In the genomic region with DNA sequence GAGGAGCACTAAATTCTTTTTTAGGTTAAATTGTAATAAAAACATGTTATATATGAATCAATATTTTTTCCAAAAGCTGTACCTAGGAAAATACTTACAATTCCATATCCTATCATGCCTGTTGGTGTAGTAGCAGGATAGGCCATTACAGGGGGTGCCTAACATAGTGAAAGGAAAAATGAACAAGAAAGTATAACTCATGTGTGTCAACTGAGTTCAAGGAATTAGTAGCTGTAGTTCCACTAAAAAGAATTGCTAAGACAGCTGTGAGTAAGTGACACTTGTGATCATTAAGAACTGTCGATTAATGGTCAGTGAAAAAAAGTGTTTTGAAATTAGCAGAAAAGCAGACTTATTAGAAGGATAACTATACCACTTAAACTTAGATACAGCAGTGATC, we compare ENCODE assay signal across 20 cellular contexts.
"Had no signal": no experiment of that assay in that cellular context is flagged by ENCODE, and none has a peak within 500 bp of the region (broad histone marks: within the 10 kb centered on the region; RNA-seq: fewer than 3 reads in every experiment).

No MANE protein-coding gene starts in this region.

- DNase-seq: dermis blood vessel endothelial cell; hypothalamus; immature natural killer cell; mesenchymal stem cell; mucosa of descending colon; naive B cell; nephron progenitor cell; nucleus accumbens; right cardiac atrium; spleen; stimulated activated CD4-positive, alpha-beta T cell treated with anti-CD3 and anti-CD28 coated beads, Interleukin-4, amount 100 ng/mL, for 4 hours; stimulated activated naive B cell treated with anti-CD40 and anti-IgM and Interleukin-4, amounts not matched to agents 10 μg/mL and 1 μg/mL and 100 μg/mL, for 72 hours; thyroid gland; upper lobe of left lung had no signal

- H3K4me3 Mint-ChIP-seq: immature natural killer cell; mesothelial cell of epicardium; naive B cell; nephron progenitor cell; stimulated activated naive B cell treated with anti-CD40 and anti-IgM and Interleukin-4, amounts not matched to agents 10 μg/mL and 1 μg/mL and 100 μg/mL, for 72 hours; stimulated activated naive CD8-positive, alpha-beta T cell treated with anti-CD3 and anti-CD28 coated beads, Interleukin-15, Interleukin-2, amounts not matched to agents 100 ng/mL and 50 ng/mL, for 24 hours had no signal

- H3K36me3 ChIP-seq: prostate gland had no signal

- H3K27me3 ChIP-seq: spleen, thyroid gland, upper lobe of left lung had no signal

- H3K27ac Mint-ChIP-seq: mesothelial cell of epicardium; nephron progenitor cell; stimulated activated naive B cell treated with anti-CD40 and anti-IgM and Interleukin-4, amounts not matched to agents 10 μg/mL and 1 μg/mL and 100 μg/mL, for 72 hours had no signal

- H3K4me1 Mint-ChIP-seq: mesothelial cell of epicardium, naive B cell, nephron progenitor cell had no signal

- H3K4me1 ChIP-seq: prostate gland had no signal

- H3K27ac ChIP-seq: prostate gland, thyroid gland had no signal

- ATAC-seq: mucosa of descending colon; right cardiac atrium; stimulated activated naive B cell treated with anti-CD40 and anti-IgM and Interleukin-4, amounts not matched to agents 10 μg/mL and 1 μg/mL and 100 μg/mL, for 72 hours had no signal

- H3K9me3 ChIP-seq: mucosa of descending colon, prostate gland, spleen, thyroid gland, upper lobe of left lung had no signal

- H3K27me3 Mint-ChIP-seq: naive B cell; stimulated activated naive B cell treated with anti-CD40 and anti-IgM and Interleukin-4, amounts not matched to agents 10 μg/mL and 1 μg/mL and 100 μg/mL, for 72 hours; stimulated activated naive CD8-positive, alpha-beta T cell treated with anti-CD3 and anti-CD28 coated beads, Interleukin-15, Interleukin-2, amounts not matched to agents 100 ng/mL and 50 ng/mL, for 24 hours had no signal

- H3K4me3 ChIP-seq: coronary artery, lung, mucosa of descending colon, prostate gland, skin epidermis, spleen, thyroid gland, upper lobe of left lung had no signal

- H3K9me3 Mint-ChIP-seq: immature natural killer cell; mesothelial cell of epicardium; naive B cell; nephron progenitor cell; stimulated activated naive B cell treated with anti-CD40 and anti-IgM and Interleukin-4, amounts not matched to agents 10 μg/mL and 1 μg/mL and 100 μg/mL, for 72 hours; stimulated activated naive CD8-positive, alpha-beta T cell treated with anti-CD3 and anti-CD28 coated beads, Interleukin-15, Interleukin-2, amounts not matched to agents 100 ng/mL and 50 ng/mL, for 24 hours had no signal
